Comparison of ENCODE assay signal across 1 cellular context in genomic region chr5:175845229-175845628, GRCh38.
TF ChIP-seq lines count a peak whose summit lies in the region.

No MANE protein-coding gene starts in this region.

TF ChIP-seq in HepG2, 621 proteins besides CTCF, POLR2A, EP300 and RAD21 (continued from another document):
- TF ChIP-seq RCOR2 (CRISPR knock-in tag; IDR thresholded peaks at IDR 0.05), result 0 out of 2 replicates have a peak, but pooled peaks have one; percentile 36
- TF ChIP-seq ZNF276 (CRISPR knock-in tag; IDR thresholded peaks at IDR 0.05; ENCODE audit: low read depth), result no peak
- TF ChIP-seq KDM1A (CRISPR knock-in tag; IDR thresholded peaks at IDR 0.05), result 0 out of 2 replicates have a peak, but pooled peaks have one; percentile 43
- TF ChIP-seq ZMYM3 (CRISPR knock-in tag; IDR thresholded peaks at IDR 0.05), result peak; percentile 90
